In the genomic region with DNA sequence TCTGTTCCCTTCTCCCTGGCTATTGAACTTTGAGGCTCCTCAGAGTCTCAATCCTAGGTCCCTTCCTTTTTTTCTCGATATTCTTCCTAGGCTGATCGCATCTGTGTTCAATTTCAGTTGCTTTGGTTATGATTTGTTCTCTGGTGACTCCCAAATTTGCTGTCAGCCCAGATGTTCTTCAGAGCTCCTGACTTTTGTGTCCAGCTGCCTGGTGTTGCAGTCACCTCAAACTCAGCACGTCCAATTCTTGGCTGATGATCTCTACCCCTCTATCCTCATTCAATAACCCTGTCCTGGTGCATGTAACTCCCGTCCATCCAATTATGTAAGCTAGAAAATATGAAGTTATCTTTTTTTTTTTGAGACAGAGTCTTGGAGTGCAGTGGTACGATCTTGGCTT, we compare ENCODE assay signal across 18 cellular contexts. TPM values are rescaled to one million over a fixed set of nuclear protein-coding genes. Genes with fewer than 3 reads are reported as not detected.
DNase-seq lines count a peak whose midpoint lies in the region; ATAC-seq, FAIRE-seq and TF ChIP-seq lines count a peak whose summit lies in the region.
"Had no signal": no experiment of that assay in that cellular context is flagged by ENCODE, and none has a peak within 500 bp of the region (broad histone marks: within the 10 kb centered on the region; RNA-seq: fewer than 3 reads in every experiment).

No MANE protein-coding gene starts in this region.

- H3K4me2 ChIP-seq in mesenchymal stem cell (ENCODE audit: low read length, poor library complexity, severe bottlenecking) (no peak overlapping the region), SK-N-SH (no peak overlapping the region), neural progenitor cell (no peak overlapping the region)

- H2BK120ac ChIP-seq in mesenchymal stem cell (ENCODE audit: low read depth, low read length) = no peak overlapping the region

- peaks cover 6% of the 10 kb centered on the region for H3F3A ChIP-seq in SK-N-SH (replicated peaks; ENCODE audit: insufficient read depth)
- H3F3A ChIP-seq in neural progenitor cell (ENCODE audit: low read depth) = no peaks in the 10 kb centered on the region

- no peak overlapping the region for H3K14ac ChIP-seq in mesenchymal stem cell (ENCODE audit: low read length in 2 of 2)

- H4K91ac ChIP-seq in mesenchymal stem cell (ENCODE audit: low read length) = no peak overlapping the region

- peaks cover 14% of the 10 kb centered on the region for H3K4me1 Mint-ChIP-seq in neural progenitor cell

- H3K27ac ChIP-seq in right atrium auricular region (no peak overlapping the region), mesenchymal stem cell (ENCODE audit: low read length, poor library complexity, severe bottlenecking) (no peak overlapping the region), SK-N-SH (ENCODE audit: low read depth in 2 of 2, low read length in 1 of 2) (no peak overlapping the region), neural progenitor cell (no peak overlapping the region)
- H3K27ac ChIP-seq: C4-2B, HL-60 had no signal

- CTCF ChIA-PET in SK-N-SH (lab: Yijun Ruan, JAX) = no interaction called here

- intact Hi-C loops in left ventricle myocardium superior (cut with micrococcal nuclease) = no loop called here

- H3K9ac ChIP-seq in mesenchymal stem cell (ENCODE audit: low read length) (no peak overlapping the region), SK-N-SH (no peak overlapping the region), neural progenitor cell (no peak overlapping the region)

- H2BK12ac ChIP-seq in mesenchymal stem cell (ENCODE audit: low read length in 2 of 2) = no peak overlapping the region

- H3K9me3 ChIP-seq in right atrium auricular region (no peaks in the 10 kb centered on the region), mesenchymal stem cell (ENCODE audit: control insufficient read depth, low read length) (no peaks in the 10 kb centered on the region), SK-N-SH (no peaks in the 10 kb centered on the region), neural progenitor cell (ENCODE audit: low read depth) (no peaks in the 10 kb centered on the region)
- H3K9me3 ChIP-seq: Caco-2, HAP-1 had no signal

- H3K4ac ChIP-seq in mesenchymal stem cell (ENCODE audit: low read depth in 1 of 2, low read length in 2 of 2) = no peak overlapping the region

- no peak overlapping the region for H4K8ac ChIP-seq in mesenchymal stem cell (ENCODE audit: low read length)

- H2AFZ ChIP-seq in mesenchymal stem cell (ENCODE audit: low read depth, low read length) (no peak overlapping the region), SK-N-SH (ENCODE audit: low read depth) (no peak overlapping the region), neural progenitor cell (replicated peaks) (no peak overlapping the region)

- TF ChIP-seq EP300 in SK-N-SH (IDR thresholded peaks at IDR 0.05; ENCODE audit: borderline replicate concordance in 1 of 2, low read depth in 1 of 2, low read length in 1 of 2) = no peak

- no peak overlapping the region for H2BK5ac ChIP-seq in mesenchymal stem cell (ENCODE audit: low read depth, low read length, poor library complexity, severe bottlenecking)

- H4K20me1 ChIP-seq in SK-N-SH (ENCODE audit: insufficient read depth) (peaks cover 13% of the 10 kb centered on the region; the same call in 1 of the 2 replicates), neural progenitor cell (ENCODE audit: low read depth) (peaks cover 8% of the 10 kb centered on the region)

- FAIRE-seq in H54 (lab: Jason Lieb, UNC) = peak; percentile 20
- FAIRE-seq: GM19239, H1 had no signal

- POLR2A ChIA-PET in SK-N-SH (lab: Yijun Ruan, JAX) = no interaction called here

- DNase-seq in left ventricle myocardium superior (no peak), right atrium auricular region (ENCODE audit: low spot score) (no peak), H54 (ENCODE audit: insufficient read length, low spot score) (no peak), mesenchymal stem cell (no peak), SHP77 treated with DMSO at 0.1 percent for 48 hours (lab: John Stamatoyannopoulos, UW) (no peak), SK-N-SH (no peak), neural progenitor cell (ENCODE audit: low spot score) (no peak)
- DNase-seq: AML-193; Caco-2; CD4-positive, alpha-beta T cell; DMS153; DMS79; GDM1 had no signal

- no peak for TF ChIP-seq POLR2A in H54 (IDR thresholded peaks at IDR 0.05; ENCODE audit: low read depth, low read length)

- peaks cover 2% of the 10 kb centered on the region for H3K9me3 Mint-ChIP-seq in neural progenitor cell
- H3K9me3 Mint-ChIP-seq: CD4-positive, alpha-beta T cell had no signal

- TF ChIP-seq CTCF in right atrium auricular region (IDR thresholded peaks at IDR 0.05) (no peak), SK-N-SH (IDR thresholded peaks at IDR 0.05) (no peak), neural progenitor cell (IDR thresholded peaks at IDR 0.05) (no peak)

- no peak overlapping the region for H2BK15ac ChIP-seq in mesenchymal stem cell (ENCODE audit: low read depth, poor library complexity, severe bottlenecking)

- no peaks in the 10 kb centered on the region for H3K27me3 Mint-ChIP-seq in neural progenitor cell (ENCODE audit: insufficient read depth, low read depth)
- H3K27me3 Mint-ChIP-seq: CD4-positive, alpha-beta T cell had no signal

- ATAC-seq in left ventricle myocardium superior = peak; percentile 59

- TF ChIP-seq RAD21 in SK-N-SH (IDR thresholded peaks at IDR 0.05; ENCODE audit: low read length) = no peak

- no peak overlapping the region for H3K23ac ChIP-seq in mesenchymal stem cell (ENCODE audit: low read length in 2 of 2)

- peaks cover 37% of the 10 kb centered on the region for H3K79me1 ChIP-seq in mesenchymal stem cell (replicated peaks; ENCODE audit: low read length, poor library complexity, severe bottlenecking)

- H3K18ac ChIP-seq in mesenchymal stem cell (ENCODE audit: low read depth in 1 of 2, low read length in 2 of 2) = peak overlapping the region in 1 of 2 experiments; percentile 2

- no peak overlapping the region for H3K27ac Mint-ChIP-seq in neural progenitor cell
- H3K27ac Mint-ChIP-seq: CD4-positive, alpha-beta T cell had no signal

- no peak overlapping the region for H3K4me3 Mint-ChIP-seq in neural progenitor cell
- H3K4me3 Mint-ChIP-seq: CD4-positive, alpha-beta T cell had no signal

- H3K4me3 ChIP-seq in right atrium auricular region (no peak overlapping the region), mesenchymal stem cell (ENCODE audit: insufficient read depth in 1 of 2, low read depth in 1 of 2, low read length in 2 of 2) (no peak overlapping the region), SK-N-SH (ENCODE audit: low read depth in 2 of 2, low read length in 1 of 2) (no peak overlapping the region), neural progenitor cell (no peak overlapping the region)
- H3K4me3 ChIP-seq: HAP-1 had no signal

- H3K9me2 ChIP-seq in SK-N-SH = no peaks in the 10 kb centered on the region

- H3K27me3 ChIP-seq in right atrium auricular region (no peaks in the 10 kb centered on the region), mesenchymal stem cell (ENCODE audit: control insufficient read depth in 1 of 2, insufficient read depth in 1 of 2, low read length in 2 of 2) (no peaks in the 10 kb centered on the region), SK-N-SH (ENCODE audit: insufficient read depth) (no peaks in the 10 kb centered on the region), neural progenitor cell (no peaks in the 10 kb centered on the region)

- H3K36me3 ChIP-seq in right atrium auricular region = no peaks in the 10 kb centered on the region
- H3K36me3 ChIP-seq in mesenchymal stem cell (ENCODE audit: control insufficient read depth in 1 of 2, insufficient read depth in 2 of 2, low read depth in 1 of 2, low read length in 2 of 2) = no peaks in the 10 kb centered on the region
- peaks cover 0 to 3% of the 10 kb centered on the region in 2 experiments for H3K36me3 ChIP-seq in SK-N-SH (replicated peaks in 1 of 2; ENCODE audit: control insufficient read depth in 1 of 2, insufficient read depth in 2 of 2, low read length in 1 of 2)
- H3K36me3 ChIP-seq in neural progenitor cell = no peaks in the 10 kb centered on the region
- H3K36me3 ChIP-seq: HAP-1 had no signal

- H3K4me1 ChIP-seq in right atrium auricular region = peaks cover 0 to 6% of the 10 kb centered on the region in 2 donors
- H3K4me1 ChIP-seq in mesenchymal stem cell (ENCODE audit: control insufficient read depth, insufficient read depth, low read depth, low read length) = peaks cover 4% of the 10 kb centered on the region
- peaks cover 0 to 4% of the 10 kb centered on the region in 2 experiments; a peak in 1 of 4 replicates for H3K4me1 ChIP-seq in SK-N-SH (ENCODE audit: control insufficient read depth in 1 of 2, insufficient read depth in 2 of 2, low read depth in 1 of 2, low read length in 1 of 2)
- no peaks in the 10 kb centered on the region for H3K4me1 ChIP-seq in neural progenitor cell
- H3K4me1 ChIP-seq: Caco-2 had no signal

- WGBS in mesenchymal stem cell = 100% methylated on average over 4 of the region's 5 CpGs
- WGBS in SK-N-SH (ENCODE audit: low lambda C conversion rate) = 76% methylated on average over 5 of the region's 5 CpGs

- H3K79me2 ChIP-seq in SK-N-SH (ENCODE audit: insufficient read depth) = peaks cover 73% of the 10 kb centered on the region
- H3K79me2 ChIP-seq in neural progenitor cell (ENCODE audit: low read depth) = peaks cover 36% of the 10 kb centered on the region

- peaks cover 1% of the 10 kb centered on the region for H3K36me3 Mint-ChIP-seq in neural progenitor cell

- peak overlapping the region; percentile 44 for H2AK5ac ChIP-seq in mesenchymal stem cell (ENCODE audit: low read length, severe bottlenecking)

TF ChIP-seq in SK-N-SH, 30 proteins besides CTCF, POLR2A, EP300 and RAD21 (continues in another document):
- no peak for TF ChIP-seq GATA2 (CRISPR knock-in tag; IDR thresholded peaks at IDR 0.05)
- TF ChIP-seq JUND (IDR thresholded peaks at IDR 0.05) = no peak
- no peak for TF ChIP-seq FOSL2 (IDR thresholded peaks at IDR 0.05; ENCODE audit: borderline replicate concordance, low read depth)
- TF ChIP-seq, protein P1, sequence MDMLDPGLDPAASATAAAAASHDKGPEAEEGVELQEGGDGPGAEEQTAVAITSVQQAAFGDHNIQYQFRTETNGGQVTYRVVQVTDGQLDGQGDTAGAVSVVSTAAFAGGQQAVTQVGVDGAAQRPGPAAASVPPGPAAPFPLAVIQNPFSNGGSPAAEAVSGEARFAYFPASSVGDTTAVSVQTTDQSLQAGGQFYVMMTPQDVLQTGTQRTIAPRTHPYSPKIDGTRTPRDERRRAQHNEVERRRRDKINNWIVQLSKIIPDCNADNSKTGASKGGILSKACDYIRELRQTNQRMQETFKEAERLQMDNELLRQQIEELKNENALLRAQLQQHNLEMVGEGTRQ (IDR thresholded peaks at IDR 0.05; ENCODE audit: borderline replicate concordance, low read depth, low read length) = no peak
- TF ChIP-seq FOXJ3 (CRISPR knock-in tag; IDR thresholded peaks at IDR 0.05) = no peak
- TF ChIP-seq ELF1 (IDR thresholded peaks at IDR 0.05) = no peak
- no peak for TF ChIP-seq POLR2AphosphoS5 (IDR thresholded peaks at IDR 0.05; ENCODE audit: low read depth, low read length)

RNA-seq across cellular contexts. Expression of a gene that starts 31.4 kb away (rescaled TPM):
- total RNA-seq in left ventricle myocardium superior (19.6 TPM), right atrium auricular region (10 to 100 TPM; 19.6 to 22.1 TPM), neural progenitor cell (ENCODE audit: low replicate concordance) (23.2 and 35.3 TPM in 2 replicates)
- 11.9 TPM for polyA plus RNA-seq in mesenchymal stem cell (2013, experiment 1 of 2)
- polyA plus RNA-seq in mesenchymal stem cell (2013, experiment 2 of 2) = 11.8 TPM
- 16.4 and 17.9 TPM in 2 replicates for polyA plus RNA-seq in SK-N-SH (2012; rRNA removed)
- 7.1 and 10.7 TPM in 2 replicates for polyA plus RNA-seq in SK-N-SH (2012; cell fraction: cytosol; rRNA removed)
- 48.6 and 53.9 TPM in 2 replicates for polyA plus RNA-seq in SK-N-SH (2012; cell fraction: nucleus; rRNA removed)
